8 cellular contexts compared by ENCODE assay signal in genomic region chr4:11428701-11429571, GRCh38. TPM values are rescaled to one million over a fixed set of nuclear protein-coding genes. Genes with fewer than 3 reads are reported as not detected.
DNase-seq lines count a peak whose midpoint lies in the region; ATAC-seq and TF ChIP-seq lines count a peak whose summit lies in the region.

Gene HS3ST1, minus strand, starts transcription at chr4:11428894. Its CDS starts 28,889 bp downstream, at chr4:11400005.

- TF ChIP-seq RAD21 in IMR-90 (IDR thresholded peaks at IDR 0.05; ENCODE audit: low read length), result peak; percentile 42

- ATAC-seq in GM21576 (IDR thresholded peaks at IDR 0.05; ENCODE audit: unreplicated experiment) (peak; percentile 81), IMR-90 (ENCODE audit: low read depth) (peak; percentile 97), left colon (peak; percentile 90)

- intact Hi-C loops in IMR-90 (cut with micrococcal nuclease), result loop anchor here (1.0 kb wide), 1 partner anchor 847 kb away; no protein-coding TSS in a partner anchor
- intact Hi-C loops in left colon (cut with DNase I, micrococcal nuclease), result loop anchor here in 1 of 2 donors (5.0 kb wide), 1 partner anchor 847 kb away; no protein-coding TSS in a partner anchor

- no peak within 1 kb of the TSS for H3K4ac ChIP-seq in IMR-90 (ENCODE audit: low read depth, low read length)

- H3K14ac ChIP-seq in IMR-90 (replicated peaks; ENCODE audit: low read depth, low read length), result no peak within 1 kb of the TSS

- no peak within 1 kb of the TSS for H3K56ac ChIP-seq in IMR-90 (ENCODE audit: extremely low read depth, insufficient read depth, low read length)

- peaks cover 33% of the 10 kb centered on the region for H3K27me3 ChIP-seq in IMR-90 (ENCODE audit: control insufficient read depth, insufficient read depth, low read length)

- no peak within 1 kb of the TSS for H2BK120ac ChIP-seq in IMR-90 (ENCODE audit: low read depth, low read length)

- H3K27ac ChIP-seq in IMR-90 (ENCODE audit: insufficient read depth, low read length) (no peak within 1 kb of the TSS), cingulate gyrus (ENCODE audit: low read depth, low read length) (peak within 1 kb of the TSS; percentile 19)

- peak within 1 kb of the TSS; percentile 17; the same call in 1 of the 2 replicates for H3K4me3 ChIP-seq in IMR-90 (ENCODE audit: insufficient read depth, low read depth, low read length)

- DNase-seq in ELF-1 (ENCODE audit: low read depth, low spot score) (peak; percentile 90), IMR-90 (peak; percentile 8), SW480 (ENCODE audit: low spot score) (peak; percentile 82), left colon (peak; percentile 91), MV-4-11 (lab: John Stamatoyannopoulos, UW) (no peak)
- DNase-seq in stimulated activated CD4-positive, alpha-beta T cell treated with anti-CD3 and anti-CD28 coated beads, Interleukin-12 subunit alpha, Interleukin-12 subunit beta, amount 100 ng/mL, for 24 hours (ENCODE audit: low read depth in 2 of 2), result peak; percentile 14 to 40

- H4K91ac ChIP-seq in IMR-90 (ENCODE audit: insufficient read depth, low read depth, low read length), result no peak within 1 kb of the TSS

- no peaks in the 10 kb centered on the region for H3K79me1 ChIP-seq in IMR-90 (ENCODE audit: low read depth in 1 of 2, low read length in 2 of 2)

- H2AK9ac ChIP-seq in IMR-90 (replicated peaks; ENCODE audit: low read depth, low read length, poor library complexity), result no peak within 1 kb of the TSS

- CTCF ChIA-PET in IMR-90 (lab: Yijun Ruan, JAX), result interaction anchor here (0.8 to 0.9 kb wide), 2 partner anchors 291 to 337 kb away, joined by 3 to 6 read pairs; no protein-coding TSS in a partner anchor

- H3K23ac ChIP-seq in IMR-90 (ENCODE audit: low read depth, low read length), result no peak within 1 kb of the TSS

- no peak within 1 kb of the TSS for H2BK15ac ChIP-seq in IMR-90 (ENCODE audit: low read depth, low read length)

- H3K4me2 ChIP-seq in IMR-90 (ENCODE audit: low read depth, low read length), result peak within 1 kb of the TSS; percentile 16; the same call in 1 of the 2 replicates

- H2BK5ac ChIP-seq in IMR-90 (ENCODE audit: low read depth, low read length, poor library complexity, severe bottlenecking), result no peak within 1 kb of the TSS

- 3% methylated on average over 27 of the region's 75 CpGs; no CpG with 5 or more reads in 1 of the 2 experiments for WGBS in IMR-90 (ENCODE audit: extremely low coverage in 2 of 2, insufficient read length in 1 of 2), 2 experiments

- in situ Hi-C loops in IMR-90 (cut with MboI; ENCODE audit: low sequenced_read_pairs), result no loop called here

- H4K20me1 ChIP-seq in IMR-90 (ENCODE audit: insufficient read depth, low read length), result no peaks in the 10 kb centered on the region

- no peak within 1 kb of the TSS for H4K8ac ChIP-seq in IMR-90 (ENCODE audit: low read depth in 2 of 2, low read length in 2 of 2)

- no peak within 1 kb of the TSS for H3K18ac ChIP-seq in IMR-90 (ENCODE audit: low read depth, low read length)

- H2BK20ac ChIP-seq in IMR-90 (ENCODE audit: low read depth, low read length), result no peak within 1 kb of the TSS

- no peaks in the 10 kb centered on the region for H3K4me1 ChIP-seq in IMR-90 (ENCODE audit: control insufficient read depth, insufficient read depth, low read length)

- POLR2A ChIA-PET in IMR-90 (lab: Charles Lee; ENCODE audit: unreplicated experiment), result no interaction called here

- H2AFZ ChIP-seq in IMR-90 (replicated peaks; ENCODE audit: low read length, poor library complexity), result peak within 1 kb of the TSS; percentile 64

- no peaks in the 10 kb centered on the region for H3K9me1 ChIP-seq in IMR-90 (ENCODE audit: insufficient read depth, low read length)

- H2AK5ac ChIP-seq in IMR-90 (ENCODE audit: low read depth, low read length), result no peak within 1 kb of the TSS

- H3K9ac ChIP-seq in IMR-90 (ENCODE audit: low read depth, low read length), result no peak within 1 kb of the TSS

- no TSS peak for BruUV-seq in IMR-90 (replicated peaks; lab: Mats Ljungman, UMichigan)

- TF ChIP-seq CTCF in IMR-90 (conservative IDR thresholded peaks at IDR 0.05; ENCODE audit: low read depth, low read length), result peak; percentile 40

- TF ChIP-seq POLR2A in IMR-90 (IDR thresholded peaks at IDR 0.05; ENCODE audit: low read depth, low read length), result no peak

- H3K36me3 ChIP-seq in IMR-90 (ENCODE audit: control insufficient read depth, insufficient read depth, low read length), result no peaks in the 10 kb centered on the region

- H3K9me3 ChIP-seq in IMR-90 (ENCODE audit: control insufficient read depth, insufficient read depth, low read length), result no peaks in the 10 kb centered on the region

- no peak within 1 kb of the TSS for H4K5ac ChIP-seq in IMR-90 (ENCODE audit: low read depth, low read length)

- dilution Hi-C loops in IMR-90 (cut with HindIII; ENCODE audit: low sequenced_read_pairs, unreplicated experiment), result no loop called here

TF ChIP-seq in IMR-90, 13 proteins besides CTCF, POLR2A, EP300 and RAD21:
- TF ChIP-seq BHLHE40 (IDR thresholded peaks at IDR 0.05; ENCODE audit: low read depth, low read length) (no peak), MXI1 (IDR thresholded peaks at IDR 0.05; ENCODE audit: borderline replicate concordance, low read depth, low read length) (no peak), SMC3 (IDR thresholded peaks at IDR 0.05; ENCODE audit: low read depth, low read length) (peak; percentile 9; the same call in 1 of the 2 replicates)

RNA-seq across cellular contexts. Expression of gene HS3ST1, which starts in this region (rescaled TPM):
- total RNA-seq in IMR-90 (2012; rRNA removed) (not detected in 2 replicates), left colon (1 to 10 TPM; 2.7 to 6.7 TPM)
- 0.09 TPM in 1 of 2 replicates, not detected in the other for polyA plus RNA-seq in IMR-90 (2012; rRNA removed)
- 0.01 TPM in 1 of 2 replicates, not detected in the other for polyA plus RNA-seq in IMR-90 (2012; cell fraction: cytosol; rRNA removed)
- 0.01 TPM in 2 replicates for polyA plus RNA-seq in IMR-90 (2012; cell fraction: nucleus; rRNA removed; ENCODE audit: low replicate concordance)

Comparison
In these comparisons a context has a peak if more than half of its experiments do, and no peak if none do; other contexts are left out.
1. Peak in DNase-seq, ATAC-seq, H3K4me3 ChIP-seq and H3K4me2 ChIP-seq in IMR-90; RNA of the gene not detected or under 1 TPM.